21 cellular contexts compared by ENCODE assay signal in the genomic region with DNA sequence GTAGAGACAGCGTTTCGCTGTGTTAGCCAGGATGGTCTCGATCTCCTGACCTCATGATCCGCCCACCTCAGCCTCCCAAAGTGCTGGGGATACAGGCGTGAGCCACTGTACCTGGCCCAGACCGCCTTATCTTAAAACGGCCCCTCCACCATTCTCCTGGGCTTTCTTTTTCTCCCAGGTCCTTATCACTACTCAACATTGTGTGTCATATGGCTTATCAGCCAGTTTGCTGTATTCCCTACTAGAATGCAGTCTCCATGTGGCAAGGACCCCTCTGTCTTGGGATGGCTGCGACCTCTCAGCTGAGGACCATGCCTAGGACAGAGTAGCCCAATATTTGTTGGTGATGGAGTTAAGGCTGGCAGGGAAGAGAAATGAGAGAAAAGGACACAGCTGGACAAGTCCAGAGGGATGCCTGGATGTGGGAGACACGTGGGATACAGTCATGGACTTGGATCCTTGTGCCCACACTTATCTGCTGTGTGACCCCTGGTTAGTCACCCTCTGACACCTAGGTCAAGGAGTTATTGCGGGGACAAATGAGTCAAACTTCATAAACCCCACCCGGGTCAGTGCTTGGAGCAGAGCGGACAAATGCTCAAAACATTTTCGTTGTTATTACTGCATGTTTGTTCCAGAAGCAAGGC. TPM values are rescaled to one million over a fixed set of nuclear protein-coding genes. Genes with fewer than 3 reads are reported as not detected.
DNase-seq lines count a peak whose midpoint lies in the region; ATAC-seq and TF ChIP-seq lines count a peak whose summit lies in the region.
"Had no signal": no experiment of that assay in that cellular context is flagged by ENCODE, and none has a peak within 500 bp of the region (broad histone marks: within the 10 kb centered on the region; RNA-seq: fewer than 3 reads in every experiment).

No MANE protein-coding gene starts in this region.

- no peak for ATAC-seq in T-helper 17 cell
- no peak for ATAC-seq in WTC11

- no peak overlapping the region for H3K4me3 ChIP-seq in osteoblast (ENCODE audit: insufficient read depth, low read length)
- H3K4me3 ChIP-seq: SK-N-MC had no signal

- H3K79me2 ChIP-seq in osteoblast (ENCODE audit: insufficient read depth, low read length): no peaks in the 10 kb centered on the region

- no peak overlapping the region for H3K4me2 ChIP-seq in osteoblast (ENCODE audit: insufficient read depth, low read length)
- H3K4me2 ChIP-seq: KMS-11 had no signal

- POLR2A ChIA-PET in WTC11 (lab: Charles Lee): no interaction called here

- peaks cover 13% of the 10 kb centered on the region for H3K4me1 Mint-ChIP-seq in T-helper 17 cell
- peaks cover 9% of the 10 kb centered on the region for H3K4me1 Mint-ChIP-seq in WTC11

- TF ChIP-seq CTCF in osteoblast (IDR thresholded peaks at IDR 0.05; ENCODE audit: extremely low read depth, low read depth, low read length): no peak
- no peak for TF ChIP-seq CTCF in WTC11 (IDR thresholded peaks at IDR 0.05)

- H3K27ac ChIP-seq in osteoblast (ENCODE audit: low read depth, low read length): no peak overlapping the region
- H3K27ac ChIP-seq: KMS-11, SK-N-MC had no signal

- peak overlapping the region; percentile 74 for H3K27ac Mint-ChIP-seq in T-helper 17 cell
- H3K27ac Mint-ChIP-seq in WTC11: no peak overlapping the region

- H3K27me3 Mint-ChIP-seq in T-helper 17 cell: no peaks in the 10 kb centered on the region
- H3K27me3 Mint-ChIP-seq in WTC11 (ENCODE audit: low read depth): peaks cover 30% of the 10 kb centered on the region

- H3K9me3 ChIP-seq in T-helper 17 cell (ENCODE audit: control insufficient read depth, low read length, poor library complexity, severe bottlenecking): no peaks in the 10 kb centered on the region
- H3K9me3 ChIP-seq in osteoblast (ENCODE audit: low read depth, low read length): peaks cover 5% of the 10 kb centered on the region

- H3K4me3 Mint-ChIP-seq in T-helper 17 cell (no peak overlapping the region), WTC11 (no peak overlapping the region)
- H3K4me3 Mint-ChIP-seq: CD14-positive monocyte had no signal

- CTCF ChIA-PET in WTC11 (lab: Charles Lee): interaction anchor here (1.1 kb wide), 1 partner anchor 15 kb away, joined by 4 read pairs; no protein-coding TSS in a partner anchor

- no peaks in the 10 kb centered on the region for H3K27me3 ChIP-seq in osteoblast (ENCODE audit: insufficient read depth, low read length)

- no peaks in the 10 kb centered on the region for H3K4me1 ChIP-seq in osteoblast (ENCODE audit: insufficient read depth, low read length)

- H3K9me3 Mint-ChIP-seq in WTC11: no peaks in the 10 kb centered on the region

- no peaks in the 10 kb centered on the region for H4K20me1 ChIP-seq in osteoblast (ENCODE audit: insufficient read depth, low read length)

- no peak overlapping the region for H2AFZ ChIP-seq in osteoblast (ENCODE audit: low read length)

- no peaks in the 10 kb centered on the region for H3K36me3 ChIP-seq in osteoblast (ENCODE audit: insufficient read depth, low read length)

- H3K36me3 Mint-ChIP-seq in T-helper 17 cell (ENCODE audit: low read depth): peaks cover 9% of the 10 kb centered on the region
- H3K36me3 Mint-ChIP-seq in WTC11: peaks cover 20% of the 10 kb centered on the region

- DNase-seq in ELR (ENCODE audit: low read depth): peak; percentile 27
- no peak for DNase-seq in T-helper 17 cell
- DNase-seq in islet precursor cell: peak; percentile 36
- DNase-seq in osteoblast (ENCODE audit: insufficient read length, low spot score, missing footprints): peak; percentile 58
- no peak for DNase-seq in activated CD4-positive, alpha-beta T cell treated with anti-CD3 and anti-CD28 coated beads for 1 hour
- DNase-seq in AG08395 (ENCODE audit: low spot score): no peak
- DNase-seq in WTC11 (ENCODE audit: low spot score): no peak
- DNase-seq: ACHN, AML-193, DMS79 treated with DMSO at 0.1 percent for 48 hours, GOT3, NCI-H1417, NCI-H187 treated with DMSO at 0.1 percent for 48 hours, NCI-H2227 treated with DMSO at 0.1 percent for 48 hours, NCI-H510A treated with DMSO at 0.1 percent for 48 hours, NCI-H82, OCI-M1, SHP77 had no signal

TF ChIP-seq in WTC11, 78 proteins besides CTCF, POLR2A, EP300 and RAD21:
- no peak for TF ChIP-seq CBFB (CRISPR knock-in tag; IDR thresholded peaks at IDR 0.05; ENCODE audit: low read depth)
- no peak for TF ChIP-seq ZNF396 (CRISPR knock-in tag; IDR thresholded peaks at IDR 0.05; ENCODE audit: borderline replicate concordance)
- no peak for TF ChIP-seq NFE2L1 (CRISPR knock-in tag; IDR thresholded peaks at IDR 0.05)
- no peak for TF ChIP-seq RORB (CRISPR knock-in tag; IDR thresholded peaks at IDR 0.05)
- TF ChIP-seq ETV6 (CRISPR knock-in tag; IDR thresholded peaks at IDR 0.05): no peak
- TF ChIP-seq, protein P1, sequence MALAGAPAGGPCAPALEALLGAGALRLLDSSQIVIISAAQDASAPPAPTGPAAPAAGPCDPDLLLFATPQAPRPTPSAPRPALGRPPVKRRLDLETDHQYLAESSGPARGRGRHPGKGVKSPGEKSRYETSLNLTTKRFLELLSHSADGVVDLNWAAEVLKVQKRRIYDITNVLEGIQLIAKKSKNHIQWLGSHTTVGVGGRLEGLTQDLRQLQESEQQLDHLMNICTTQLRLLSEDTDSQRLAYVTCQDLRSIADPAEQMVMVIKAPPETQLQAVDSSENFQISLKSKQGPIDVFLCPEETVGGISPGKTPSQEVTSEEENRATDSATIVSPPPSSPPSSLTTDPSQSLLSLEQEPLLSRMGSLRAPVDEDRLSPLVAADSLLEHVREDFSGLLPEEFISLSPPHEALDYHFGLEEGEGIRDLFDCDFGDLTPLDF (CRISPR knock-in tag; IDR thresholded peaks at IDR 0.05): no peak

RNA-seq across cellular contexts. Expression of a gene that starts 24.0 kb away (rescaled TPM):
- 10 to 100 TPM; 36.0 to 36.1 TPM for total RNA-seq in T-helper 17 cell
- 15.9 and 37.1 TPM in 2 replicates for total RNA-seq in osteoblast
- total RNA-seq in WTC11 (2021): 19.7 to 29.2 TPM (median 25.3 TPM) in 3 replicates

RNA-seq across cellular contexts. Expression of a gene that starts 45.1 kb away (rescaled TPM):
- total RNA-seq in T-helper 17 cell (1 to 10 TPM; 2.2 to 4.5 TPM), osteoblast (94.6 and 107 TPM in 2 replicates), WTC11 (2021) (22.7 to 28.1 TPM (median 24.4 TPM) in 3 replicates)

Comparison
In these comparisons a context has a peak if more than half of its experiments do, and no peak if none do; other contexts are left out.
1. DNase-seq: peak in ELR (single experiment), islet precursor cell (single experiment) and osteoblast (single experiment); none in T-helper 17 cell (0 of 3), activated CD4-positive, alpha-beta T cell treated with anti-CD3 and anti-CD28 coated beads for 1 hour (single experiment), AG08395 (single experiment) and WTC11 (single experiment).